In genomic region chr19:1098177-1099051, GRCh38 we compare ENCODE assay signal across 1 cellular context.
TF ChIP-seq lines count a peak whose summit lies in the region.

No MANE protein-coding gene starts in this region.

TF ChIP-seq in HepG2, 621 proteins besides CTCF, POLR2A, EP300 and RAD21 (continued from another document and continues in another):
- TF ChIP-seq HNF4A (CRISPR knock-in tag; IDR thresholded peaks at IDR 0.05) (peak; percentile 91), ZNF775 (CRISPR knock-in tag; IDR thresholded peaks at IDR 0.05; ENCODE audit: borderline replicate concordance) (0 out of 2 replicates have a peak, but pooled peaks have one; percentile 43), NONO (IDR thresholded peaks at IDR 0.05) (no peak), NONO (CRISPR knock-in tag; conservative IDR thresholded peaks at IDR 0.05) (peak; percentile 82), ZNF768 (CRISPR knock-in tag; IDR thresholded peaks at IDR 0.05) (peak; percentile 100), ZNF264 (CRISPR knock-in tag; IDR thresholded peaks at IDR 0.05) (no peak), RFX3 (CRISPR knock-in tag; IDR thresholded peaks at IDR 0.05) (no peak), PHF5A (CRISPR knock-in tag; IDR thresholded peaks at IDR 0.05; ENCODE audit: low read depth, unreplicated experiment) (no peak), SCMH1 (CRISPR knock-in tag; IDR thresholded peaks at IDR 0.05; ENCODE audit: borderline replicate concordance) (no peak), JARID2 (CRISPR knock-in tag; IDR thresholded peaks at IDR 0.05; ENCODE audit: insufficient replicate concordance) (no peak), CCAR2 (optimal IDR thresholded peaks at IDR 0.05; ENCODE audit: low read depth, low read length) (peak; percentile 34), MAFK (conservative IDR thresholded peaks at IDR 0.05 in 1 of 2, IDR thresholded peaks at IDR 0.05 in 1 of 2; ENCODE audit: low read length in 2 of 2) (no peak), DNMT1 (CRISPR knock-in tag; IDR thresholded peaks at IDR 0.05) (no peak), SKIL (CRISPR knock-in tag; IDR thresholded peaks at IDR 0.05; ENCODE audit: borderline replicate concordance) (peak; percentile 83; the same call in 1 of the 2 replicates), NPAS2 (CRISPR knock-in tag; IDR thresholded peaks at IDR 0.05; ENCODE audit: borderline replicate concordance) (no peak), ZXDC (CRISPR knock-in tag; IDR thresholded peaks at IDR 0.05) (no peak; the same call in 1 of the 2 replicates), THYN1 (CRISPR knock-in tag; IDR thresholded peaks at IDR 0.05; ENCODE audit: borderline replicate concordance, low read depth) (no peak), ZNF576 (CRISPR knock-in tag; IDR thresholded peaks at IDR 0.05) (no peak; the same call in 1 of the 2 replicates), MXD4 (CRISPR knock-in tag; IDR thresholded peaks at IDR 0.05) (peak; percentile 43; the same call in 1 of the 2 replicates), TFAP4 (IDR thresholded peaks at IDR 0.05; ENCODE audit: borderline replicate concordance, low read depth) (peak; percentile 66; the same call in 1 of the 2 replicates), ZNF703 (CRISPR knock-in tag; IDR thresholded peaks at IDR 0.05; ENCODE audit: borderline replicate concordance) (no peak), TFDP1 (CRISPR knock-in tag; IDR thresholded peaks at IDR 0.05; ENCODE audit: borderline replicate concordance) (peak; percentile 7; the same call in 1 of the 2 replicates), ZMYM3 (CRISPR knock-in tag; IDR thresholded peaks at IDR 0.05) (peak; percentile 99), MIXL1 (CRISPR knock-in tag; IDR thresholded peaks at IDR 0.05) (no peak; the same call in 1 of the 2 replicates), MEIS1 (CRISPR knock-in tag; IDR thresholded peaks at IDR 0.05; ENCODE audit: borderline replicate concordance) (peak; percentile 90; the same call in 1 of the 2 replicates), NRL (CRISPR knock-in tag; IDR thresholded peaks at IDR 0.05; ENCODE audit: borderline replicate concordance) (no peak), ZNF124 (CRISPR knock-in tag; IDR thresholded peaks at IDR 0.05) (no peak), ZC3H13 (CRISPR knock-in tag; IDR thresholded peaks at IDR 0.05) (no peak), GATAD2A (CRISPR knock-in tag; IDR thresholded peaks at IDR 0.05) (no peak), SP140L (CRISPR knock-in tag; IDR thresholded peaks at IDR 0.05; ENCODE audit: borderline replicate concordance) (no peak), ZNF333 (CRISPR knock-in tag; IDR thresholded peaks at IDR 0.05; ENCODE audit: borderline replicate concordance) (peak; percentile 82; the same call in 1 of the 2 replicates), PATZ1 (CRISPR knock-in tag; IDR thresholded peaks at IDR 0.05) (no peak), ZNF724P (CRISPR knock-in tag; IDR thresholded peaks at IDR 0.05; ENCODE audit: borderline replicate concordance) (peak; percentile 65; the same call in 1 of the 2 replicates), SP2 (CRISPR knock-in tag; IDR thresholded peaks at IDR 0.05) (no peak; the same call in 1 of the 2 replicates), CHCHD3 (CRISPR knock-in tag; IDR thresholded peaks at IDR 0.05) (no peak), UBTF (CRISPR knock-in tag; IDR thresholded peaks at IDR 0.05) (peak; percentile 82), ZNF317 (CRISPR knock-in tag; IDR thresholded peaks at IDR 0.05) (no peak), PAX8 (CRISPR knock-in tag; IDR thresholded peaks at IDR 0.05; ENCODE audit: borderline replicate concordance) (0 out of 2 replicates have a peak, but pooled peaks have one; percentile 49), TBL1XR1 (IDR thresholded peaks at IDR 0.05; ENCODE audit: borderline replicate concordance, low read length, partially characterized antibody) (no peak), ZNF549 (CRISPR knock-in tag; IDR thresholded peaks at IDR 0.05) (no peak), EZH2 (conservative IDR thresholded peaks at IDR 0.05; ENCODE audit: low read depth, low read length) (no peak), ZNF891 (CRISPR knock-in tag; IDR thresholded peaks at IDR 0.05) (no peak; the same call in 1 of the 2 replicates), ZNF850 (CRISPR knock-in tag; conservative IDR thresholded peaks at IDR 0.05) (no peak), ZNF773 (CRISPR knock-in tag; IDR thresholded peaks at IDR 0.05; ENCODE audit: borderline replicate concordance) (no peak), ZNF12 (CRISPR knock-in tag; IDR thresholded peaks at IDR 0.05) (peak; percentile 13; the same call in 1 of the 2 replicates), ZBTB20 (CRISPR knock-in tag; IDR thresholded peaks at IDR 0.05; ENCODE audit: borderline replicate concordance, low read depth) (no peak), AHDC1 (CRISPR knock-in tag; IDR thresholded peaks at IDR 0.05; ENCODE audit: borderline replicate concordance) (0 out of 2 replicates have a peak, but pooled peaks have one; percentile 59), ZSCAN22 (CRISPR knock-in tag; IDR thresholded peaks at IDR 0.05) (peak; percentile 76; the same call in 1 of the 2 replicates), SSRP1 (CRISPR knock-in tag; IDR thresholded peaks at IDR 0.05) (no peak), ETV6 (CRISPR knock-in tag; conservative IDR thresholded peaks at IDR 0.05) (0 out of 2 replicates have a peak, but pooled peaks have one; percentile 9), GATA4 (IDR thresholded peaks at IDR 0.05; ENCODE audit: borderline replicate concordance, low read depth) (no peak), SRY (CRISPR knock-in tag; IDR thresholded peaks at IDR 0.05) (peak; percentile 37; the same call in 1 of the 2 replicates), MED13 (CRISPR knock-in tag; IDR thresholded peaks at IDR 0.05) (no peak), RELA (CRISPR knock-in tag; IDR thresholded peaks at IDR 0.05) (no peak), NFATC3 (CRISPR knock-in tag; IDR thresholded peaks at IDR 0.05) (no peak)
